ENCODE assay signal across 12 cellular contexts in genomic region chr2:68807821-68808266, GRCh38.
DNase-seq lines count a peak whose midpoint lies in the region; ATAC-seq and TF ChIP-seq lines count a peak whose summit lies in the region.
"Had no signal": no experiment of that assay in that cellular context is flagged by ENCODE, and none has a peak within 500 bp of the region (broad histone marks: within the 10 kb centered on the region; RNA-seq: fewer than 3 reads in every experiment).

No MANE protein-coding gene starts in this region.

- H3K4me1 ChIP-seq in Karpas-422 (ENCODE audit: low read length) (peaks cover 82% of the 10 kb centered on the region), lung (ENCODE audit: control insufficient read depth in 2 of 2, insufficient read depth in 2 of 2, low read length in 2 of 2) (peaks cover 0 to 13% of the 10 kb centered on the region in 2 donors)
- H3K4me1 ChIP-seq: gastrocnemius medialis had no signal

- H3K36me3 ChIP-seq in Karpas-422 (ENCODE audit: insufficient read depth, low read length) (peaks cover 76% of the 10 kb centered on the region), lung (ENCODE audit: control insufficient read depth in 2 of 2, insufficient read depth in 2 of 2, low read length in 2 of 2) (peaks cover 0 to 17% of the 10 kb centered on the region in 2 donors)
- H3K36me3 ChIP-seq: gastrocnemius medialis had no signal

- no TSS peak for BruUV-seq in MCF 10A (replicated peaks; lab: Mats Ljungman, UMichigan)

- intact Hi-C loops in MCF 10A (cut with micrococcal nuclease): loop anchor here (1.0 kb wide), 1 partner anchor 21 kb away; no protein-coding TSS in a partner anchor

- H3K9me3 Mint-ChIP-seq in MCF 10A (ENCODE audit: unreplicated experiment): no peaks in the 10 kb centered on the region

- H3K27ac Mint-ChIP-seq in MCF 10A (ENCODE audit: low read depth, unreplicated experiment): peak overlapping the region; percentile 68

- DNase-seq in AML-193 (lab: John Stamatoyannopoulos, UW): peak; percentile 27 to 65
- no peak for DNase-seq in Karpas-422
- DNase-seq in MCF 10A (ENCODE audit: unreplicated experiment): peak; percentile 91
- peak; percentile 52 for DNase-seq in lung (ENCODE audit: low spot score)
- DNase-seq in LoVo (ENCODE audit: low spot score): no peak
- DNase-seq: activated CD8-positive, alpha-beta memory T cell treated with anti-CD3 and anti-CD28 coated beads, Interleukin-2, amount 50 U/mL, for 48 hours; DMS153; nucleus accumbens had no signal

- POLR2A ChIA-PET in MCF 10A (lab: Yijun Ruan, JAX): interaction anchor here (0.6 to 1.9 kb wide), 11 partner anchors 8 to 1280 kb away, joined by 3 to 10 read pairs (median 3); no protein-coding TSS in a partner anchor

- 33 to 38% methylated on average over 6 of the region's 6 CpGs for WGBS in lung, 2 donors

- no peaks in the 10 kb centered on the region for H3K27me3 Mint-ChIP-seq in MCF 10A (ENCODE audit: insufficient read depth, unreplicated experiment)

- H3K27me3 ChIP-seq in Karpas-422 (ENCODE audit: low read length) (no peaks in the 10 kb centered on the region), lung (ENCODE audit: control insufficient read depth, insufficient read depth) (no peaks in the 10 kb centered on the region)
- H3K27me3 ChIP-seq: gastrocnemius medialis had no signal

- no peaks in the 10 kb centered on the region for H4K20me1 ChIP-seq in Karpas-422 (ENCODE audit: insufficient read depth, low read depth, low read length)

- peak overlapping the region; percentile 27 for H3K4me3 Mint-ChIP-seq in MCF 10A (ENCODE audit: unreplicated experiment)

- ATAC-seq in lung (ENCODE audit: insufficient read depth, low FRiP score) (no peak), GM18502 (IDR thresholded peaks at IDR 0.05; ENCODE audit: poor library complexity, unreplicated experiment) (no peak), GM21825 (IDR thresholded peaks at IDR 0.05; ENCODE audit: unreplicated experiment) (no peak), HG03457 (IDR thresholded peaks at IDR 0.05; ENCODE audit: unreplicated experiment) (no peak)
- ATAC-seq: gastrocnemius medialis had no signal

- H3K9ac ChIP-seq in Karpas-422 (ENCODE audit: low read length): no peak overlapping the region

- H3K9me3 ChIP-seq in Karpas-422 (ENCODE audit: low read length) (no peaks in the 10 kb centered on the region), lung (ENCODE audit: control insufficient read depth in 2 of 2, insufficient read depth in 1 of 2, low read length in 1 of 2) (no peaks in the 10 kb centered on the region)
- H3K9me3 ChIP-seq: gastrocnemius medialis had no signal

- no peak for TF ChIP-seq CTCF in MCF 10A (IDR thresholded peaks at IDR 0.05; ENCODE audit: unreplicated experiment)
- no peak for TF ChIP-seq CTCF in lung (IDR thresholded peaks at IDR 0.05; ENCODE audit: control extremely low read depth, extremely low read depth)

- no peak overlapping the region for H3K4me2 ChIP-seq in Karpas-422 (ENCODE audit: low read depth, low read length, poor library complexity, severe bottlenecking)

- H3K79me2 ChIP-seq in Karpas-422 (ENCODE audit: low read length): peaks cover 34% of the 10 kb centered on the region

- H2AFZ ChIP-seq in Karpas-422 (ENCODE audit: low read length): no peak overlapping the region

- H3K4me1 Mint-ChIP-seq in MCF 10A (ENCODE audit: insufficient read depth, unreplicated experiment): peaks cover 74% of the 10 kb centered on the region

- CTCF ChIA-PET in MCF 10A (lab: Yijun Ruan, JAX): interaction anchor here (0.8 to 2.8 kb wide), 3 partner anchors 46 to 102 kb away, joined by 3 to 17 read pairs (median 5); no protein-coding TSS in a partner anchor

- peak overlapping the region; percentile 92 for H3K27ac ChIP-seq in Karpas-422 (ENCODE audit: low read length)
- H3K27ac ChIP-seq in lung (ENCODE audit: low read depth in 1 of 2, low read length in 1 of 2): peak overlapping the region in 1 of 2 donors; percentile 37
- H3K27ac ChIP-seq: gastrocnemius medialis had no signal

- H3K4me3 ChIP-seq in Karpas-422 (ENCODE audit: low read length): no peak overlapping the region
- H3K4me3 ChIP-seq in lung: no peak overlapping the region
- H3K4me3 ChIP-seq: gastrocnemius medialis had no signal

- H3K9me2 ChIP-seq in Karpas-422 (replicated peaks; ENCODE audit: insufficient read depth, low read length): no peaks in the 10 kb centered on the region

- H3K36me3 Mint-ChIP-seq in MCF 10A (ENCODE audit: insufficient read depth, unreplicated experiment): peaks cover 7% of the 10 kb centered on the region

Comparison
In these comparisons a context has a peak if more than half of its experiments do, and no peak if none do; other contexts are left out.
1. DNase-seq: peak in AML-193 (2 of 2), MCF 10A (single experiment) and lung (single experiment); none in Karpas-422 (single experiment) and LoVo (single experiment).